1 cellular context compared by ENCODE assay signal in the genomic region with DNA sequence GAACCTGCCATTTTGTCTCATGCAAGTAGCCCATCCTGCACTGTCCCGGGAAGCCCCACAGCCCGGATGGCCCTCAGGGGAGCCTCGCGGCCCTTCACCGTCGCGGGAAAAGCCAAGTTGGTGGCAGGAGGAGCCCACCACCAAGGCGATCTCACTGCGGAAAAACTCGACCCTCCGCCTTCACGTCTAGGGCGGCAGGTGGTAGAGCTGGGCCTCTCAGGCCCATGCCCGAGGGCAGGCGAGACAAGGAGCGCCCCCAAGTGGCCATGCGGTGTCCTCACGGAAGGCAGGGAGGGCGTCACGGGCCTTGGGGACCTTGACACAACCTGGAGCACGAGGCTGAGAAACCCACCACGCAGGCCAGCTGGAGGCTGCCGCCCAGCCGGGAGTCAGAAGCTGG.
TF ChIP-seq lines count a peak whose summit lies in the region.

No MANE protein-coding gene starts in this region.

TF ChIP-seq in K562, 482 proteins besides CTCF, POLR2A, EP300 and RAD21:
- TF ChIP-seq PYGO2 (tag; IDR thresholded peaks at IDR 0.05), result no peak
- TF ChIP-seq PHF21A (IDR thresholded peaks at IDR 0.05; ENCODE audit: borderline replicate concordance, low read depth), result no peak
- TF ChIP-seq, protein P1, sequence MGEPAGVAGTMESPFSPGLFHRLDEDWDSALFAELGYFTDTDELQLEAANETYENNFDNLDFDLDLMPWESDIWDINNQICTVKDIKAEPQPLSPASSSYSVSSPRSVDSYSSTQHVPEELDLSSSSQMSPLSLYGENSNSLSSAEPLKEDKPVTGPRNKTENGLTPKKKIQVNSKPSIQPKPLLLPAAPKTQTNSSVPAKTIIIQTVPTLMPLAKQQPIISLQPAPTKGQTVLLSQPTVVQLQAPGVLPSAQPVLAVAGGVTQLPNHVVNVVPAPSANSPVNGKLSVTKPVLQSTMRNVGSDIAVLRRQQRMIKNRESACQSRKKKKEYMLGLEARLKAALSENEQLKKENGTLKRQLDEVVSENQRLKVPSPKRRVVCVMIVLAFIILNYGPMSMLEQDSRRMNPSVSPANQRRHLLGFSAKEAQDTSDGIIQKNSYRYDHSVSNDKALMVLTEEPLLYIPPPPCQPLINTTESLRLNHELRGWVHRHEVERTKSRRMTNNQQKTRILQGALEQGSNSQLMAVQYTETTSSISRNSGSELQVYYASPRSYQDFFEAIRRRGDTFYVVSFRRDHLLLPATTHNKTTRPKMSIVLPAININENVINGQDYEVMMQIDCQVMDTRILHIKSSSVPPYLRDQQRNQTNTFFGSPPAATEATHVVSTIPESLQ (CRISPR knock-in tag; IDR thresholded peaks at IDR 0.05), result no peak
TF ChIP-seq in K562: peak in this region for 0.
